In genomic region chr7:141634065-141634464, GRCh38 we compare ENCODE assay signal across 25 cellular contexts.
"Had no signal": no experiment of that assay in that cellular context is flagged by ENCODE, and none has a peak within 500 bp of the region (broad histone marks: within the 10 kb centered on the region; RNA-seq: fewer than 3 reads in every experiment).

No MANE protein-coding gene starts in this region.

- H3K27ac Mint-ChIP-seq: mesothelial cell of epicardium; natural killer cell; nephron progenitor cell; progenitor cell of endocrine pancreas; stimulated activated effector memory CD8-positive, alpha-beta T cell treated with anti-CD3 and anti-CD28 coated beads, Interleukin-12 subunit alpha, Interleukin-12 subunit beta, amount 100 ng/mL, for 72 hours; stimulated activated naive CD8-positive, alpha-beta T cell treated with anti-CD3 and anti-CD28 coated beads, Interleukin-15, Interleukin-2, amounts not matched to agents 100 ng/mL and 50 ng/mL, for 24 hours had no signal

- H3K27ac ChIP-seq: hepatocyte, ovary, skin epidermis, spleen, suprapubic skin, thoracic aorta, tibial artery, upper lobe of right lung, uterus had no signal

- H3K9me3 Mint-ChIP-seq: mesothelial cell of epicardium; naive B cell; natural killer cell; nephron progenitor cell; stimulated activated effector memory CD8-positive, alpha-beta T cell treated with anti-CD3 and anti-CD28 coated beads, Interleukin-12 subunit alpha, Interleukin-12 subunit beta, amount 100 ng/mL, for 72 hours; stimulated activated naive CD8-positive, alpha-beta T cell treated with anti-CD3 and anti-CD28 coated beads, Interleukin-15, Interleukin-2, amounts not matched to agents 100 ng/mL and 50 ng/mL, for 24 hours had no signal

- H3K9me3 ChIP-seq: ovary, spleen, suprapubic skin, thoracic aorta, tibial artery, upper lobe of right lung, uterus had no signal

- H3K27me3 Mint-ChIP-seq: naive B cell; progenitor cell of endocrine pancreas; stimulated activated naive CD8-positive, alpha-beta T cell treated with anti-CD3 and anti-CD28 coated beads, Interleukin-15, Interleukin-2, amounts not matched to agents 100 ng/mL and 50 ng/mL, for 24 hours had no signal

- H3K36me3 ChIP-seq: ovary, uterus had no signal

- H3K79me2 ChIP-seq: hepatocyte had no signal

- H3K4me2 ChIP-seq: hepatocyte had no signal

- H3K4me3 ChIP-seq: hepatocyte, lung, ovary, skin epidermis, spleen, suprapubic skin, thoracic aorta, tibial artery, upper lobe of right lung, uterus had no signal

- ATAC-seq: left lobe of liver; natural killer cell; sciatic nerve; stimulated activated effector memory CD8-positive, alpha-beta T cell treated with anti-CD3 and anti-CD28 coated beads, Interleukin-12 subunit alpha, Interleukin-12 subunit beta, amount 100 ng/mL, for 72 hours; upper lobe of right lung had no signal

- DNase-seq: islet precursor cell; mesendoderm; naive B cell; natural killer cell; nephron progenitor cell; ovary; right cardiac atrium; spleen; stimulated activated CD4-positive, alpha-beta T cell treated with anti-CD3 and anti-CD28 coated beads, Interleukin-4, amount 100 ng/mL, for 24 hours; stimulated activated naive CD4-positive, alpha-beta T cell; tibial artery; trophoblast cell; upper lobe of right lung; uterus had no signal

- H2AFZ ChIP-seq: hepatocyte had no signal

- H3K27me3 ChIP-seq: hepatocyte, ovary, spleen, suprapubic skin, tibial artery, upper lobe of right lung, uterus had no signal

- H3K4me3 Mint-ChIP-seq: mesothelial cell of epicardium; naive B cell; natural killer cell; nephron progenitor cell; stimulated activated effector memory CD8-positive, alpha-beta T cell treated with anti-CD3 and anti-CD28 coated beads, Interleukin-12 subunit alpha, Interleukin-12 subunit beta, amount 100 ng/mL, for 72 hours; stimulated activated naive CD8-positive, alpha-beta T cell treated with anti-CD3 and anti-CD28 coated beads, Interleukin-15, Interleukin-2, amounts not matched to agents 100 ng/mL and 50 ng/mL, for 24 hours had no signal

- H3K4me1 Mint-ChIP-seq: mesothelial cell of epicardium; nephron progenitor cell; stimulated activated effector memory CD8-positive, alpha-beta T cell treated with anti-CD3 and anti-CD28 coated beads, Interleukin-12 subunit alpha, Interleukin-12 subunit beta, amount 100 ng/mL, for 72 hours had no signal

- H3K4me1 ChIP-seq: spleen, suprapubic skin, tibial artery, upper lobe of right lung, uterus had no signal
